In genomic region chr19:1258161-1258492, GRCh38 we compare ENCODE assay signal across 8 cellular contexts. TPM values are rescaled to one million over a fixed set of nuclear protein-coding genes. Genes with fewer than 3 reads are reported as not detected.
DNase-seq lines count a peak whose midpoint lies in the region; ATAC-seq and TF ChIP-seq lines count a peak whose summit lies in the region.

No MANE protein-coding gene starts in this region.

- no peak overlapping the region for H3K56ac ChIP-seq in IMR-90 (ENCODE audit: extremely low read depth, insufficient read depth, low read length)

- peaks cover 48 to 88% (median 63%) of the 10 kb centered on the region in 11 experiments for H4K20me1 ChIP-seq in BLaER1 treated with 17β-estradiol and CSF1 and Interleukin-3, amounts not matched to agents 10 nM and 100 nM
- peaks cover 72% of the 10 kb centered on the region for H4K20me1 ChIP-seq in IMR-90 (ENCODE audit: insufficient read depth, low read length)

- POLR2A ChIA-PET in IMR-90 (lab: Charles Lee; ENCODE audit: unreplicated experiment) = interaction anchor here (0.6 kb wide), 2 partner anchors 8 to 14 kb away, joined by 4 to 11 read pairs; no protein-coding TSS in a partner anchor

- H3K4ac ChIP-seq in IMR-90 (ENCODE audit: low read depth, low read length) = no peak overlapping the region

- TF ChIP-seq RAD21 in IMR-90 (IDR thresholded peaks at IDR 0.05; ENCODE audit: low read length) = no peak

- H2BK120ac ChIP-seq in IMR-90 (ENCODE audit: low read depth, low read length) = no peak overlapping the region

- TF ChIP-seq POLR2A in IMR-90 (IDR thresholded peaks at IDR 0.05; ENCODE audit: low read depth, low read length) = no peak

- 0 out of 2 replicates have a peak overlapping the region, but pooled peaks have one; percentile 1 for H3K23ac ChIP-seq in IMR-90 (ENCODE audit: low read depth, low read length)

- H3K9me3 ChIP-seq in BLaER1 treated with 17β-estradiol and CSF1 and Interleukin-3, amounts not matched to agents 10 nM and 100 nM (replicated peaks in 1 of 11) = no peaks in the 10 kb centered on the region
- no peaks in the 10 kb centered on the region for H3K9me3 ChIP-seq in IMR-90 (ENCODE audit: control insufficient read depth, insufficient read depth, low read length)
- H3K9me3 ChIP-seq in colonic mucosa = no peaks in the 10 kb centered on the region
- H3K9me3 ChIP-seq in neutrophil = peaks cover 14% of the 10 kb centered on the region

- peak overlapping the region; percentile 98 to 100 (median 100) for H3K4me2 ChIP-seq in BLaER1 treated with 17β-estradiol and CSF1 and Interleukin-3, amounts not matched to agents 10 nM and 100 nM
- no peak overlapping the region for H3K4me2 ChIP-seq in IMR-90 (ENCODE audit: low read depth, low read length)

- H2BK15ac ChIP-seq in IMR-90 (ENCODE audit: low read depth, low read length) = no peak overlapping the region

- in situ Hi-C loops in IMR-90 (cut with MboI; ENCODE audit: low sequenced_read_pairs) = no loop called here

- H3K36me3 ChIP-seq in BLaER1 treated with 17β-estradiol and CSF1 and Interleukin-3, amounts not matched to agents 10 nM and 100 nM = peaks cover 44 to 52% (median 51%) of the 10 kb centered on the region in 11 experiments
- H3K36me3 ChIP-seq in IMR-90 (ENCODE audit: control insufficient read depth, insufficient read depth, low read length) (peaks cover 51% of the 10 kb centered on the region), colonic mucosa (peaks cover 30% of the 10 kb centered on the region), neutrophil (peaks cover 66% of the 10 kb centered on the region)

- no peak overlapping the region for H2BK20ac ChIP-seq in IMR-90 (ENCODE audit: low read depth, low read length)

- peak overlapping the region; percentile 34 to 99 (median 50) for H3K4me3 ChIP-seq in BLaER1 treated with 17β-estradiol and CSF1 and Interleukin-3, amounts not matched to agents 10 nM and 100 nM
- H3K4me3 ChIP-seq in IMR-90 (ENCODE audit: insufficient read depth, low read depth, low read length) (no peak overlapping the region), colonic mucosa (no peak overlapping the region), neutrophil (ENCODE audit: low read depth in 1 of 2, low read length in 1 of 2) (peak overlapping the region; percentile 71 to 72)

- peak overlapping the region; percentile 31 for H2AK9ac ChIP-seq in IMR-90 (replicated peaks; ENCODE audit: low read depth, low read length, poor library complexity)

- no peaks in the 10 kb centered on the region for H3K27me3 ChIP-seq in BLaER1 treated with 17β-estradiol and CSF1 and Interleukin-3, amounts not matched to agents 10 nM and 100 nM
- H3K27me3 ChIP-seq in IMR-90 (ENCODE audit: control insufficient read depth, insufficient read depth, low read length) = no peaks in the 10 kb centered on the region
- H3K27me3 ChIP-seq in colonic mucosa = no peaks in the 10 kb centered on the region
- no peaks in the 10 kb centered on the region for H3K27me3 ChIP-seq in neutrophil

- no peak for ATAC-seq in IMR-90 (ENCODE audit: low read depth)
- no peak for ATAC-seq in GM21576 (IDR thresholded peaks at IDR 0.05; ENCODE audit: unreplicated experiment)
- ATAC-seq in HG03108 (IDR thresholded peaks at IDR 0.05; ENCODE audit: unreplicated experiment) = no peak

- BruUV-seq in IMR-90 (replicated peaks; lab: Mats Ljungman, UMichigan) = TSS peak; percentile 79

- CTCF ChIA-PET in IMR-90 (lab: Yijun Ruan, JAX) = no interaction called here

- H3K4me1 ChIP-seq in BLaER1 treated with 17β-estradiol and CSF1 and Interleukin-3, amounts not matched to agents 10 nM and 100 nM = peaks cover 90 to 96% (median 95%) of the 10 kb centered on the region in 10 experiments
- H3K4me1 ChIP-seq in IMR-90 (ENCODE audit: control insufficient read depth, insufficient read depth, low read length) = peaks cover 57% of the 10 kb centered on the region
- H3K4me1 ChIP-seq in colonic mucosa = peaks cover 37% of the 10 kb centered on the region
- H3K4me1 ChIP-seq in neutrophil (ENCODE audit: control insufficient read depth in 1 of 2, insufficient read depth in 1 of 2, low read depth in 1 of 2, low read length in 1 of 2) = peaks cover 89 to 92% of the 10 kb centered on the region in 2 experiments

- DNase-seq in IMR-90 (no peak), colonic mucosa (no peak), occipital lobe (lab: John Stamatoyannopoulos, UW) (no peak), D341Med (ENCODE audit: low spot score) (no peak)

- no peak overlapping the region for H2BK5ac ChIP-seq in IMR-90 (ENCODE audit: low read depth, low read length, poor library complexity, severe bottlenecking)

- no peak overlapping the region for H2AK5ac ChIP-seq in IMR-90 (ENCODE audit: low read depth, low read length)

- H3K79me1 ChIP-seq in IMR-90 (ENCODE audit: low read depth in 1 of 2, low read length in 2 of 2) = peaks cover 0 to 67% of the 10 kb centered on the region in 2 experiments; a peak in 2 of 4 replicates

- H4K5ac ChIP-seq in IMR-90 (ENCODE audit: low read depth, low read length) = no peak overlapping the region

- peak overlapping the region; percentile 63 to 99 (median 89); a peak in 21 of 22 replicates for H3K9ac ChIP-seq in BLaER1 treated with 17β-estradiol and CSF1 and Interleukin-3, amounts not matched to agents 10 nM and 100 nM
- no peak overlapping the region for H3K9ac ChIP-seq in IMR-90 (ENCODE audit: low read depth, low read length)
- peak overlapping the region in 1 of 2 donors; percentile 100 for H3K9ac ChIP-seq in colonic mucosa (ENCODE audit: low read depth in 2 of 2, low read length in 2 of 2)

- dilution Hi-C loops in IMR-90 (cut with HindIII; ENCODE audit: low sequenced_read_pairs, unreplicated experiment) = no loop called here

- no peak overlapping the region for H4K91ac ChIP-seq in IMR-90 (ENCODE audit: insufficient read depth, low read depth, low read length)

- intact Hi-C loops in IMR-90 (cut with micrococcal nuclease) (no loop called here), colonic mucosa (cut with DNase I) (no loop called here)

- no peak overlapping the region for H4K8ac ChIP-seq in IMR-90 (ENCODE audit: low read depth in 2 of 2, low read length in 2 of 2)

- peak overlapping the region in 10 of 11 experiments; percentile 50 to 97 (median 81); a peak in 21 of 22 replicates for H3K27ac ChIP-seq in BLaER1 treated with 17β-estradiol and CSF1 and Interleukin-3, amounts not matched to agents 10 nM and 100 nM
- H3K27ac ChIP-seq in IMR-90 (ENCODE audit: insufficient read depth, low read length) (peak overlapping the region; percentile 74), colonic mucosa (peak overlapping the region; percentile 91), neutrophil (peak overlapping the region; percentile 100)

- no peak for TF ChIP-seq CTCF in IMR-90 (conservative IDR thresholded peaks at IDR 0.05; ENCODE audit: low read depth, low read length)
- TF ChIP-seq CTCF in colonic mucosa (IDR thresholded peaks at IDR 0.05) = no peak
- TF ChIP-seq CTCF in neutrophil (IDR thresholded peaks at IDR 0.05) = no peak

- no peak overlapping the region for H2AFZ ChIP-seq in IMR-90 (replicated peaks; ENCODE audit: low read length, poor library complexity)

- H3K14ac ChIP-seq in IMR-90 (replicated peaks; ENCODE audit: low read depth, low read length) = no peak overlapping the region

- H3K9me1 ChIP-seq in IMR-90 (ENCODE audit: insufficient read depth, low read length) = peaks cover 3% of the 10 kb centered on the region; the same call in 1 of the 2 replicates

- 80% methylated on average over 3 of the region's 8 CpGs; no CpG with 5 or more reads in 1 of the 2 experiments for WGBS in IMR-90 (ENCODE audit: extremely low coverage in 2 of 2, insufficient read length in 1 of 2), 2 experiments

- H3K18ac ChIP-seq in IMR-90 (ENCODE audit: low read depth, low read length) = no peak overlapping the region

TF ChIP-seq in IMR-90, 13 proteins besides CTCF, POLR2A, EP300 and RAD21 (continues in another document):
- TF ChIP-seq RCOR1 (IDR thresholded peaks at IDR 0.05; ENCODE audit: insufficient replicate concordance, low read length) (no peak), USF2 (IDR thresholded peaks at IDR 0.05; ENCODE audit: low read depth, low read length) (no peak), BHLHE40 (IDR thresholded peaks at IDR 0.05; ENCODE audit: low read depth, low read length) (no peak), CHD1 (IDR thresholded peaks at IDR 0.05; ENCODE audit: low read depth, low read length) (no peak)

RNA-seq across cellular contexts. Expression of gene MIDN, which starts 9.7 kb away (rescaled TPM):
- total RNA-seq in IMR-90 (2012; rRNA removed) (2.2 and 2.5 TPM in 2 replicates), colonic mucosa (100 to 1,000 TPM; 172 to 177 TPM), occipital lobe (15.3 TPM)
- polyA plus RNA-seq in IMR-90 (2012; rRNA removed) = 24.1 and 26.0 TPM in 2 replicates
- polyA plus RNA-seq in IMR-90 (2012; cell fraction: cytosol; rRNA removed) = 39.2 and 47.7 TPM in 2 replicates
- polyA plus RNA-seq in IMR-90 (2012; cell fraction: nucleus; rRNA removed; ENCODE audit: low replicate concordance) = 97.0 and 144 TPM in 2 replicates

RNA-seq across cellular contexts. Expression of gene CIRBP, which starts 11.0 kb away (rescaled TPM):
- total RNA-seq in IMR-90 (2012; rRNA removed) (226 and 299 TPM in 2 replicates), colonic mucosa (100 to 1,000 TPM; 163 to 179 TPM), occipital lobe (598 TPM)
- 405 and 542 TPM in 2 replicates for polyA plus RNA-seq in IMR-90 (2012; rRNA removed)
- 562 and 617 TPM in 2 replicates for polyA plus RNA-seq in IMR-90 (2012; cell fraction: cytosol; rRNA removed)
- 2,129 and 2,924 TPM in 2 replicates for polyA plus RNA-seq in IMR-90 (2012; cell fraction: nucleus; rRNA removed; ENCODE audit: low replicate concordance)

RNA-seq across cellular contexts. Expression of gene ATP5F1D, which starts 16.6 kb away (rescaled TPM):
- total RNA-seq in IMR-90 (2012; rRNA removed) (7.3 and 13.6 TPM in 2 replicates), colonic mucosa (100 to 1,000 TPM; 359 to 627 TPM), occipital lobe (11.9 TPM)
- polyA plus RNA-seq in IMR-90 (2012; rRNA removed) = 140 and 189 TPM in 2 replicates
- polyA plus RNA-seq in IMR-90 (2012; cell fraction: cytosol; rRNA removed) = 348 and 386 TPM in 2 replicates
- 72.4 and 213 TPM in 2 replicates for polyA plus RNA-seq in IMR-90 (2012; cell fraction: nucleus; rRNA removed; ENCODE audit: low replicate concordance)

RNA-seq across cellular contexts. Expression of gene FAM174C, which starts 17.2 kb away (rescaled TPM):
- total RNA-seq in IMR-90 (2012; rRNA removed) (7.5 and 10.6 TPM in 2 replicates), colonic mucosa (100 to 1,000 TPM in 1 of 2 donors, 10 to 100 TPM in 1; 41.8 to 114 TPM), occipital lobe (6.7 TPM)
- polyA plus RNA-seq in IMR-90 (2012; rRNA removed) = 61.8 and 93.4 TPM in 2 replicates
- 94.9 and 135 TPM in 2 replicates for polyA plus RNA-seq in IMR-90 (2012; cell fraction: cytosol; rRNA removed)
- 46.6 and 93.7 TPM in 2 replicates for polyA plus RNA-seq in IMR-90 (2012; cell fraction: nucleus; rRNA removed; ENCODE audit: low replicate concordance)

RNA-seq across cellular contexts. Expression of gene CBARP, which starts 20.3 kb away (rescaled TPM):
- total RNA-seq in IMR-90 (2012; rRNA removed) (0.18 and 0.56 TPM in 2 replicates), colonic mucosa (under 1 TPM; 0.22 to 0.48 TPM), occipital lobe (6.6 TPM)
- polyA plus RNA-seq in IMR-90 (2012; rRNA removed) = 3.9 and 8.5 TPM in 2 replicates
- 3.2 and 7.9 TPM in 2 replicates for polyA plus RNA-seq in IMR-90 (2012; cell fraction: cytosol; rRNA removed)
- 24.1 and 64.4 TPM in 2 replicates for polyA plus RNA-seq in IMR-90 (2012; cell fraction: nucleus; rRNA removed; ENCODE audit: low replicate concordance)

Comparison
In these comparisons a context has a peak if more than half of its experiments do, and no peak if none do; other contexts are left out.
1. H3K4me3 ChIP-seq: peak in BLaER1 treated with 17β-estradiol and CSF1 and Interleukin-3, amounts not matched to agents 10 nM and 100 nM (10 of 10) and neutrophil (2 of 2); none in IMR-90 (single experiment) and colonic mucosa (single experiment).
2. RNA of gene MIDN, which starts 9.7 kb away (total RNA-seq): 172 to 177 TPM in colonic mucosa; 15.3 TPM in occipital lobe (single experiment) and 2.2 to 2.5 TPM in IMR-90; every median in the first group is over 10 times any median in the second.
3. RNA of gene ATP5F1D, which starts 16.6 kb away (total RNA-seq): 359 to 627 TPM in colonic mucosa; 11.9 TPM in occipital lobe (single experiment) and 7.3 to 13.6 TPM in IMR-90; every median in the first group is over 10 times any median in the second.
4. Peak in every context shown above with its lines, with median percentiles within 50 percentile points of each other: H3K27ac ChIP-seq.